In genomic region chr22:45210577-45211431, GRCh38 we compare ENCODE assay signal across 15 cellular contexts. TPM values are rescaled to one million over a fixed set of nuclear protein-coding genes. Genes with fewer than 3 reads are reported as not detected.
DNase-seq lines count a peak whose midpoint lies in the region; ATAC-seq, FAIRE-seq and TF ChIP-seq lines count a peak whose summit lies in the region.
"Had no signal": no experiment of that assay in that cellular context is flagged by ENCODE, and none has a peak within 500 bp of the region (broad histone marks: within the 10 kb centered on the region; RNA-seq: fewer than 3 reads in every experiment).

No MANE protein-coding gene starts in this region.

- TF ChIP-seq CTCF in endothelial cell (IDR thresholded peaks at IDR 0.05; ENCODE audit: unreplicated experiment): no peak
- no peak for TF ChIP-seq CTCF in D721Med (IDR thresholded peaks at IDR 0.05; ENCODE audit: insufficient read depth, missing control alignments)

- intact Hi-C loops in posterior vena cava (cut with DNase I): no loop called here

- no peak for ATAC-seq in HG02884 (IDR thresholded peaks at IDR 0.05; ENCODE audit: unreplicated experiment)

- H3K4me3 ChIP-seq in NT2/D1 (ENCODE audit: insufficient read length, low read depth): no peak overlapping the region
- H3K4me3 ChIP-seq: ovary had no signal

- DNase-seq in AG08395 (ENCODE audit: low spot score) (peak; percentile 66), NT2/D1 (ENCODE audit: low read depth, low spot score) (no peak), endothelial cell (ENCODE audit: low spot score) (no peak), posterior vena cava (ENCODE audit: low spot score) (peak; percentile 78), MV-4-11 (lab: John Stamatoyannopoulos, UW) (no peak), NCI-H524 treated with DMSO at 0.1 percent for 48 hours (lab: John Stamatoyannopoulos, UW) (no peak), D721Med (ENCODE audit: insufficient read length, low spot score) (no peak)
- DNase-seq: mammary epithelial cell, NCI-H2081 treated with DMSO at 0.1 percent for 48 hours, ovary, SW 1271 had no signal

- peaks cover 20% of the 10 kb centered on the region for H3K4me1 ChIP-seq in NT2/D1 (ENCODE audit: insufficient read depth, insufficient read length)

- H3K4me1 Mint-ChIP-seq in endothelial cell (ENCODE audit: unreplicated experiment): no peaks in the 10 kb centered on the region

- H3K9me3 Mint-ChIP-seq in endothelial cell (ENCODE audit: unreplicated experiment): no peaks in the 10 kb centered on the region
- H3K9me3 Mint-ChIP-seq: activated T-helper 2 cell treated with anti-CD3 and anti-CD28 coated beads, Interferon-gamma antibody, Interleukin-2, Interleukin-4, amounts not matched to agents 10 μg/mL and 5 μg/mL and 100 μg/mL, durations not matched to agents 14 hours and 24 hours and 36 hours had no signal

- H3K27me3 ChIP-seq in NT2/D1 (ENCODE audit: insufficient read depth, insufficient read length): no peaks in the 10 kb centered on the region
- H3K27me3 ChIP-seq: ovary, upper lobe of left lung had no signal

- no peaks in the 10 kb centered on the region for H3K9me3 ChIP-seq in NT2/D1 (ENCODE audit: insufficient read depth, low read length)
- H3K9me3 ChIP-seq: ovary, upper lobe of left lung had no signal

- no peak for FAIRE-seq in D721Med (lab: Jason Lieb, UNC)

- peak overlapping the region; percentile 23 for H3K4me3 Mint-ChIP-seq in endothelial cell (ENCODE audit: unreplicated experiment)
- H3K4me3 Mint-ChIP-seq: B cell had no signal

- H3K36me3 ChIP-seq in NT2/D1 (ENCODE audit: insufficient read depth, insufficient read length, low read length): peaks cover 45% of the 10 kb centered on the region
- H3K36me3 ChIP-seq: ovary had no signal

- peak overlapping the region; percentile 6 for H3K9ac ChIP-seq in NT2/D1 (ENCODE audit: insufficient read length, low read depth)

- no peak overlapping the region for H3K27ac Mint-ChIP-seq in endothelial cell (ENCODE audit: unreplicated experiment)
- H3K27ac Mint-ChIP-seq: activated T-helper 2 cell treated with anti-CD3 and anti-CD28 coated beads, Interferon-gamma antibody, Interleukin-2, Interleukin-4, amounts not matched to agents 10 μg/mL and 5 μg/mL and 100 μg/mL, durations not matched to agents 14 hours and 24 hours and 36 hours; B cell had no signal

- H3K27me3 Mint-ChIP-seq in endothelial cell (ENCODE audit: unreplicated experiment): peaks cover 2% of the 10 kb centered on the region
- H3K27me3 Mint-ChIP-seq: B cell had no signal

- H3K36me3 Mint-ChIP-seq in endothelial cell (ENCODE audit: low read depth, unreplicated experiment): peaks cover 6% of the 10 kb centered on the region

RNA-seq across cellular contexts. Expression of gene KIAA0930, which starts 29.9 kb away (rescaled TPM):
- total RNA-seq in endothelial cell (ENCODE audit: unreplicated experiment): 18.7 TPM
- 10 to 100 TPM; 48.5 to 74.0 TPM for total RNA-seq in posterior vena cava

RNA-seq across cellular contexts. Expression of gene NUP50, which starts 47.1 kb away (rescaled TPM):
- total RNA-seq in endothelial cell (ENCODE audit: unreplicated experiment) (103 TPM), posterior vena cava (10 to 100 TPM; 29.7 to 30.1 TPM)

Comparison
In these comparisons a context has a peak if more than half of its experiments do, and no peak if none do; other contexts are left out.
1. DNase-seq: peak in AG08395 (single experiment) and posterior vena cava (single experiment); none in NT2/D1 (single experiment), endothelial cell (single experiment), MV-4-11 (single experiment), NCI-H524 treated with DMSO at 0.1 percent for 48 hours (single experiment) and D721Med (single experiment).